ENCODE assay signal across 18 cellular contexts in genomic region chr2:216194561-216194960, GRCh38.
A peak's percentile ranks its signal among the peaks of the same experiment; 100 is the strongest.
DNase-seq lines count a peak whose midpoint lies in the region; TF ChIP-seq lines count a peak whose summit lies in the region.
"Had no signal": no experiment of that assay in that cellular context is flagged by ENCODE, and none has a peak within 500 bp of the region (broad histone marks: within the 10 kb centered on the region; RNA-seq: fewer than 3 reads in every experiment).

No MANE protein-coding gene starts in this region.

- H3K36me3 Mint-ChIP-seq in activated T-cell treated with anti-CD3 and anti-CD28 coated beads, Interleukin-2, amount 50 U/mL, for 24 hours (ENCODE audit: low read depth): peaks cover 95% of the 10 kb centered on the region
- peaks cover 62% of the 10 kb centered on the region for H3K36me3 Mint-ChIP-seq in activated naive CD8-positive, alpha-beta T cell treated with anti-CD3 and anti-CD28 coated beads for 36 hours

- H3K27ac Mint-ChIP-seq in activated T-cell treated with anti-CD3 and anti-CD28 coated beads, Interleukin-2, amount 50 U/mL, for 24 hours: peak overlapping the region; percentile 94
- H3K27ac Mint-ChIP-seq in activated naive CD8-positive, alpha-beta T cell treated with anti-CD3 and anti-CD28 coated beads for 36 hours: peak overlapping the region; percentile 75

- TF ChIP-seq CTCF in OCI-LY3 (IDR thresholded peaks at IDR 0.05; ENCODE audit: low read depth, low read length) (no peak), smooth muscle cell (IDR thresholded peaks at IDR 0.05; ENCODE audit: borderline replicate concordance, insufficient read depth, poor library complexity, severe bottlenecking) (no peak)

- H4K20me1 ChIP-seq in OCI-LY3 (ENCODE audit: insufficient read depth, low read length) (0 out of 2 replicates have a peak, but pooled peaks cover 3% of the 10 kb centered on the region), smooth muscle cell (ENCODE audit: low read depth) (peaks cover 25% of the 10 kb centered on the region)

- DNase-seq in activated T-cell treated with anti-CD3 and anti-CD28 coated beads, Interleukin-2, amount 50 U/mL, for 24 hours: no peak
- DNase-seq in activated T-cell treated with anti-CD3 and anti-CD28 coated beads, Interleukin-2, amount 50 U/mL, for 1 hour: no peak
- DNase-seq in activated naive CD8-positive, alpha-beta T cell treated with anti-CD3 and anti-CD28 coated beads for 36 hours: no peak
- DNase-seq in smooth muscle cell (lab: John Stamatoyannopoulos, UW; ENCODE audit: unreplicated experiment) (no peak), COLO668 (lab: John Stamatoyannopoulos, UW; ENCODE audit: unreplicated experiment) (no peak), NCI-H1436 treated with DMSO at 0.1 percent for 48 hours (lab: John Stamatoyannopoulos, UW) (no peak), NCI-H1105 treated with DMSO at 0.1 percent for 48 hours (lab: John Stamatoyannopoulos, UW) (no peak)
- DNase-seq: activated CD4-positive, alpha-beta T cell treated with anti-CD3 and anti-CD28 coated beads for 48 hours; amniotic stem cell; caudate nucleus; foreskin melanocyte; hippocampal formation; NCI-H526; stimulated activated CD4-positive, alpha-beta T cell treated with anti-CD3 and anti-CD28 coated beads, Interleukin-4, amount 100 ng/mL, for 1 hour; substantia nigra had no signal

- peaks cover 73% of the 10 kb centered on the region for H3K4me1 Mint-ChIP-seq in activated T-cell treated with anti-CD3 and anti-CD28 coated beads, Interleukin-2, amount 50 U/mL, for 24 hours (ENCODE audit: low read depth)
- H3K4me1 Mint-ChIP-seq in activated naive CD8-positive, alpha-beta T cell treated with anti-CD3 and anti-CD28 coated beads for 36 hours: peaks cover 41% of the 10 kb centered on the region

- peaks cover 2% of the 10 kb centered on the region for H3K9me3 Mint-ChIP-seq in activated T-cell treated with anti-CD3 and anti-CD28 coated beads, Interleukin-2, amount 50 U/mL, for 24 hours
- no peaks in the 10 kb centered on the region for H3K9me3 Mint-ChIP-seq in activated naive CD8-positive, alpha-beta T cell treated with anti-CD3 and anti-CD28 coated beads for 36 hours

- WGBS in smooth muscle cell (ENCODE audit: low lambda C conversion rate): 96% methylated on average over 4 of the region's 4 CpGs

- H3K4me1 ChIP-seq in OCI-LY3 (ENCODE audit: low read length): peaks cover 33% of the 10 kb centered on the region
- H3K4me1 ChIP-seq in smooth muscle cell (ENCODE audit: low read depth): peaks cover 5% of the 10 kb centered on the region

- H3F3A ChIP-seq in smooth muscle cell (ENCODE audit: low read depth): no peaks in the 10 kb centered on the region

- no peaks in the 10 kb centered on the region for H3K27me3 Mint-ChIP-seq in activated T-cell treated with anti-CD3 and anti-CD28 coated beads, Interleukin-2, amount 50 U/mL, for 24 hours
- no peaks in the 10 kb centered on the region for H3K27me3 Mint-ChIP-seq in activated naive CD8-positive, alpha-beta T cell treated with anti-CD3 and anti-CD28 coated beads for 36 hours

- H3K9me3 ChIP-seq in OCI-LY3 (ENCODE audit: insufficient read depth, low read length) (no peaks in the 10 kb centered on the region), smooth muscle cell (replicated peaks; ENCODE audit: low read depth) (no peaks in the 10 kb centered on the region)
- H3K9me3 ChIP-seq: neutrophil had no signal

- H2AFZ ChIP-seq in OCI-LY3 (ENCODE audit: low read depth, low read length) (no peak overlapping the region), smooth muscle cell (ENCODE audit: low read depth) (no peak overlapping the region)

- H3K27ac ChIP-seq in OCI-LY3 (ENCODE audit: low read length) (peak overlapping the region; percentile 75), smooth muscle cell (ENCODE audit: low read depth) (peak overlapping the region; percentile 65)
- H3K27ac ChIP-seq: C4-2B, neutrophil had no signal

- peak overlapping the region; percentile 41 for H3K4me3 Mint-ChIP-seq in activated T-cell treated with anti-CD3 and anti-CD28 coated beads, Interleukin-2, amount 50 U/mL, for 24 hours
- H3K4me3 Mint-ChIP-seq in activated naive CD8-positive, alpha-beta T cell treated with anti-CD3 and anti-CD28 coated beads for 36 hours: no peak overlapping the region

- H3K4me3 ChIP-seq in OCI-LY3 (ENCODE audit: low read length) (no peak overlapping the region), smooth muscle cell (no peak overlapping the region)

- H3K27me3 ChIP-seq in OCI-LY3 (ENCODE audit: low read depth, low read length): no peaks in the 10 kb centered on the region
- H3K27me3 ChIP-seq in smooth muscle cell (ENCODE audit: low read depth): no peaks in the 10 kb centered on the region
- H3K27me3 ChIP-seq: neutrophil had no signal

- H3K36me3 ChIP-seq in OCI-LY3 (replicated peaks; ENCODE audit: low read depth, low read length) (peaks cover 53% of the 10 kb centered on the region), smooth muscle cell (ENCODE audit: low read depth) (peaks cover 26% of the 10 kb centered on the region)

- H3K9ac ChIP-seq in OCI-LY3 (ENCODE audit: low read length): no peak overlapping the region
- no peak overlapping the region for H3K9ac ChIP-seq in smooth muscle cell (ENCODE audit: low read depth)

- H3K79me2 ChIP-seq in OCI-LY3 (ENCODE audit: low read length) (peaks cover 36% of the 10 kb centered on the region), smooth muscle cell (ENCODE audit: low read depth) (peaks cover 5% of the 10 kb centered on the region)

- peak overlapping the region; percentile 45 for H3K4me2 ChIP-seq in OCI-LY3 (ENCODE audit: low read length)
- H3K4me2 ChIP-seq in smooth muscle cell: no peak overlapping the region
